In the genomic region with DNA sequence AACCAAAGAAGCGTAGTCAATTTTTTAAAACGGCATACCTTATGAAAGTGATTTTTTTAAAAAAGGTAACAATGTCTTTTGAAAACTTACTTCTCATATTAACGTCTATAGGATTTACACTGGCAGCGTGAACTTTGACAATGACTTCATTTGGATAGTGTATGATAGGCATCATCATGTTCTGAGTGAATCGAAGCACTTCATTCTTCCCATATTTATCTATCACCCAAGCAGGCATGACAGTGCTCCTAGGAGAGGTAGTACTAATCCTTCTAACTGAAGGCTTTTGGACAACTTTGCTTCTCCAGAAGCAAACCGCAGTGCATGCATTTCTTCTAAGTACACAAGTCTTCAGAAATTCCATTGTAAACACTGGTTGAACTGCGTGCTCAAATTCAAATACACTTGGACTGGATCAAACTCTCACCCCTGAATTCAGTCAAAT, we compare ENCODE assay signal across 8 cellular contexts. TPM values are rescaled to one million over a fixed set of nuclear protein-coding genes. Genes with fewer than 3 reads are reported as not detected.
A peak's percentile ranks its signal among the peaks of the same experiment; 100 is the strongest.
DNase-seq lines count a peak whose midpoint lies in the region; ATAC-seq, FAIRE-seq and TF ChIP-seq lines count a peak whose summit lies in the region.

No MANE protein-coding gene starts in this region.

- CTCF ChIA-PET in activated naive CD4-positive, alpha-beta T cell treated with anti-CD3 and anti-CD28 coated beads, Interleukin-2, amount 10 ng/mL, durations not matched to agents 7 days and 5 days (lab: Charles Lee): no interaction called here

- no peaks in the 10 kb centered on the region for H3K27me3 ChIP-seq in astrocyte (ENCODE audit: insufficient read depth, low read length)
- H3K27me3 ChIP-seq in testis: no peaks in the 10 kb centered on the region

- TF ChIP-seq CTCF in astrocyte (IDR thresholded peaks at IDR 0.05; ENCODE audit: insufficient read depth, low read depth, low read length) (no peak), testis (IDR thresholded peaks at IDR 0.05) (no peak), GM10266 (IDR thresholded peaks at IDR 0.05; ENCODE audit: control insufficient read depth, insufficient read depth, low read depth, missing control alignments) (no peak)

- no peaks in the 10 kb centered on the region for H3K27me3 Mint-ChIP-seq in activated naive CD4-positive, alpha-beta T cell treated with anti-CD3 and anti-CD28 coated beads, Interleukin-2, amount 10 ng/mL, durations not matched to agents 7 days and 5 days
- H3K27me3 Mint-ChIP-seq in astrocyte (ENCODE audit: low read depth, unreplicated experiment): no peaks in the 10 kb centered on the region

- H3K4me2 ChIP-seq in astrocyte (ENCODE audit: low read length): peak overlapping the region; percentile 89

- H3K27ac ChIP-seq in astrocyte (ENCODE audit: low read depth, low read length) (peak overlapping the region; percentile 82), testis (peak overlapping the region; percentile 48 to 88)

- peak; percentile 10 for ATAC-seq in HG03558 (IDR thresholded peaks at IDR 0.05; ENCODE audit: extremely low read depth, unreplicated experiment)
- ATAC-seq in left lobe of liver: peak; percentile 58

- peak overlapping the region; percentile 88 for H3K4me3 Mint-ChIP-seq in activated naive CD4-positive, alpha-beta T cell treated with anti-CD3 and anti-CD28 coated beads, Interleukin-2, amount 10 ng/mL, durations not matched to agents 7 days and 5 days
- H3K4me3 Mint-ChIP-seq in astrocyte (ENCODE audit: unreplicated experiment): peak overlapping the region; percentile 98

- H3K36me3 ChIP-seq in astrocyte (ENCODE audit: insufficient read depth, low read length) (no peaks in the 10 kb centered on the region), testis (ENCODE audit: low read depth, missing control alignments) (no peaks in the 10 kb centered on the region)

- H4K20me1 ChIP-seq in astrocyte (ENCODE audit: insufficient read depth, low read length): no peaks in the 10 kb centered on the region

- H3K27ac Mint-ChIP-seq in activated naive CD4-positive, alpha-beta T cell treated with anti-CD3 and anti-CD28 coated beads, Interleukin-2, amount 10 ng/mL, durations not matched to agents 7 days and 5 days: peak overlapping the region; percentile 96
- no peak overlapping the region for H3K27ac Mint-ChIP-seq in astrocyte (ENCODE audit: unreplicated experiment)

- no peaks in the 10 kb centered on the region for H3K9me3 ChIP-seq in astrocyte (ENCODE audit: insufficient read depth, low read depth, low read length)
- H3K9me3 ChIP-seq in testis: no peaks in the 10 kb centered on the region

- H3K79me2 ChIP-seq in astrocyte (ENCODE audit: insufficient read depth, low read length): peaks cover 41% of the 10 kb centered on the region

- DNase-seq in activated naive CD4-positive, alpha-beta T cell treated with anti-CD3 and anti-CD28 coated beads, Interleukin-2, amount 10 ng/mL, durations not matched to agents 7 days and 5 days: no peak
- no peak for DNase-seq in activated naive CD4-positive, alpha-beta T cell treated with Interleukin-2 at 50 U/mL for 16 hours
- DNase-seq in astrocyte (ENCODE audit: low read depth) (no peak), left lobe of liver (ENCODE audit: low spot score) (no peak), testis (no peak), globus pallidus (ENCODE audit: low spot score) (no peak), GM10266 (ENCODE audit: extremely low spot score) (no peak)

- 25 to 29% methylated on average over 7 of the region's 7 CpGs for WGBS in testis, 2 donors

- FAIRE-seq in astrocyte (lab: Jason Lieb, UNC): no peak

- no peak for TF ChIP-seq POLR2A in testis (IDR thresholded peaks at IDR 0.05)

- peak overlapping the region; percentile 96 for H3K9ac ChIP-seq in astrocyte (ENCODE audit: low read length)

- peak overlapping the region; percentile 95 for H2AFZ ChIP-seq in astrocyte (ENCODE audit: low read depth, low read length)

- intact Hi-C loops in testis (cut with DNase I; ENCODE audit: low total_unique reads): no loop called here

- H3K4me1 Mint-ChIP-seq in activated naive CD4-positive, alpha-beta T cell treated with anti-CD3 and anti-CD28 coated beads, Interleukin-2, amount 10 ng/mL, durations not matched to agents 7 days and 5 days: peaks cover 35% of the 10 kb centered on the region
- peaks cover 5% of the 10 kb centered on the region for H3K4me1 Mint-ChIP-seq in astrocyte (ENCODE audit: low read depth, unreplicated experiment)

- H3K36me3 Mint-ChIP-seq in activated naive CD4-positive, alpha-beta T cell treated with anti-CD3 and anti-CD28 coated beads, Interleukin-2, amount 10 ng/mL, durations not matched to agents 7 days and 5 days: peaks cover 5% of the 10 kb centered on the region
- no peaks in the 10 kb centered on the region for H3K36me3 Mint-ChIP-seq in astrocyte (ENCODE audit: low read depth, unreplicated experiment)

- H3K4me3 ChIP-seq in astrocyte (ENCODE audit: insufficient read depth, low read depth, low read length) (peak overlapping the region; percentile 93), testis (peak overlapping the region; percentile 72 to 83)

- peaks cover 3% of the 10 kb centered on the region for H3K4me1 ChIP-seq in astrocyte (ENCODE audit: insufficient read depth, low read length)
- H3K4me1 ChIP-seq in testis: peaks cover 8% of the 10 kb centered on the region

- H3K9me3 Mint-ChIP-seq in activated naive CD4-positive, alpha-beta T cell treated with anti-CD3 and anti-CD28 coated beads, Interleukin-2, amount 10 ng/mL, durations not matched to agents 7 days and 5 days: no peaks in the 10 kb centered on the region
- H3K9me3 Mint-ChIP-seq in astrocyte (ENCODE audit: unreplicated experiment): no peaks in the 10 kb centered on the region

RNA-seq across cellular contexts. Expression of a gene that starts 0.6 kb away (rescaled TPM):
- total RNA-seq in astrocyte (5.3 and 5.5 TPM in 2 replicates), left lobe of liver (6.3 TPM), testis (1 to 10 TPM; 9.8 to 9.9 TPM)
- 9.9 TPM for polyA plus RNA-seq in testis (ENCODE audit: insufficient read depth, low read depth, low replicate concordance)

RNA-seq across cellular contexts. Expression of a gene that starts 0.7 kb away (rescaled TPM):
- 9.8 and 11.5 TPM in 2 replicates for total RNA-seq in astrocyte
- 6.0 TPM for total RNA-seq in left lobe of liver
- 1 to 10 TPM; 9.1 to 9.2 TPM for total RNA-seq in testis
- polyA plus RNA-seq in testis (ENCODE audit: insufficient read depth, low read depth, low replicate concordance): 13.3 TPM
